In genomic region chr14:61233436-61233956, GRCh38 we compare ENCODE assay signal across 15 cellular contexts.
"Had no signal": no experiment of that assay in that cellular context is flagged by ENCODE, and none has a peak within 500 bp of the region (broad histone marks: within the 10 kb centered on the region; RNA-seq: fewer than 3 reads in every experiment).

No MANE protein-coding gene starts in this region.

- H3K36me3 ChIP-seq: lower lobe of right lung, right atrium auricular region, tibial nerve had no signal

- H3K27me3 ChIP-seq: right atrium auricular region, tibial nerve had no signal

- H3K4me1 ChIP-seq: lower lobe of right lung, right atrium auricular region, tibial nerve had no signal

- ATAC-seq: effector memory CD8-positive, alpha-beta T cell; left cardiac atrium; lower lobe of right lung; naive thymus-derived CD4-positive, alpha-beta T cell had no signal

- H3K4me3 ChIP-seq: lower lobe of right lung, right atrium auricular region, smooth muscle cell, tibial nerve had no signal

- H3K4me2 ChIP-seq: smooth muscle cell had no signal

- DNase-seq: activated CD4-positive, alpha-beta T cell treated with anti-CD3 and anti-CD28 coated beads for 1 hour; activated CD4-positive, alpha-beta T cell treated with anti-CD3 and anti-CD28 coated beads, Interleukin-2, amount 50 U/mL, for 48 hours; activated CD8-positive, alpha-beta memory T cell treated with anti-CD3 and anti-CD28 coated beads, Interleukin-2, amount 50 U/mL, for 4 hours; activated naive CD4-positive, alpha-beta T cell treated with anti-CD3 and anti-CD28 coated beads, Interleukin-2, amount 10 ng/mL, durations not matched to agents 7 days and 5 days; caudate nucleus; cortex of kidney; effector memory CD8-positive, alpha-beta T cell; left cardiac atrium; lower lobe of right lung; naive thymus-derived CD4-positive, alpha-beta T cell; posterior cingulate gyrus; T1000 had no signal

- H3K27ac ChIP-seq: lower lobe of right lung, right atrium auricular region, tibial nerve had no signal

- H3K9me3 ChIP-seq: lower lobe of right lung, right atrium auricular region, tibial nerve had no signal
